ENCODE assay signal across 16 cellular contexts in genomic region chr12:70823182-70823976, GRCh38.
A peak's percentile ranks its signal among the peaks of the same experiment; 100 is the strongest.
DNase-seq lines count a peak whose midpoint lies in the region; ATAC-seq and TF ChIP-seq lines count a peak whose summit lies in the region.
"Had no signal": no experiment of that assay in that cellular context is flagged by ENCODE, and none has a peak within 500 bp of the region (broad histone marks: within the 10 kb centered on the region; RNA-seq: fewer than 3 reads in every experiment).

No MANE protein-coding gene starts in this region.

- intact Hi-C loops in Caco-2 (cut with micrococcal nuclease; ENCODE audit: unreplicated experiment) = loop anchor here (1.0 kb wide), 1 partner anchor 90 kb away; no protein-coding TSS in a partner anchor

- no TSS peak for BruUV-seq in Caco-2 (replicated peaks; lab: Mats Ljungman, UMichigan)

- no peak for TF ChIP-seq CTCF in Caco-2 (IDR thresholded peaks at IDR 0.05; ENCODE audit: insufficient read depth in 1 of 2, low read depth in 1 of 2, low read length in 1 of 2, severe bottlenecking in 1 of 2, unreplicated experiment in 1 of 2)
- peak; percentile 22; the same call in 1 of the 2 replicates for TF ChIP-seq CTCF in LNCAP (IDR thresholded peaks at IDR 0.05)
- no peak for TF ChIP-seq CTCF in neural crest cell (conservative IDR thresholded peaks at IDR 0.05)

- H3K4me3 Mint-ChIP-seq in Caco-2 (ENCODE audit: unreplicated experiment) (no peak overlapping the region), neural crest cell (no peak overlapping the region)
- no peak overlapping the region for H3K4me3 Mint-ChIP-seq in activated T-helper 17 cell treated with anti-CD3 and anti-CD28 coated beads, Interleukin-2, amount 50 U/mL, for 72 hours

- DNase-seq in Caco-2 (no peak), cerebellum (ENCODE audit: low spot score) (peak; percentile 31), neural crest cell (ENCODE audit: low read depth, low spot score) (no peak), NCI-H1048 (lab: John Stamatoyannopoulos, UW) (no peak), T-helper 2 cell (no peak)
- DNase-seq: activated gamma-delta T cell treated with Interleukin-2 at 50 U/mL for 16 hours, DMS79, GOT3, left ventricle myocardium superior, NCI-H187 treated with DMSO at 0.1 percent for 48 hours, NCI-H526 treated with DMSO at 0.1 percent for 48 hours, T-helper 1 cell had no signal

- H3K4me1 Mint-ChIP-seq in Caco-2 (ENCODE audit: low read depth, unreplicated experiment) (peaks cover 34% of the 10 kb centered on the region), neural crest cell (no peaks in the 10 kb centered on the region)
- no peaks in the 10 kb centered on the region for H3K4me1 Mint-ChIP-seq in activated T-helper 17 cell treated with anti-CD3 and anti-CD28 coated beads, Interleukin-2, amount 50 U/mL, for 72 hours

- CTCF ChIA-PET in Caco-2 (lab: Charles Lee) = interaction anchor here (1.9 kb wide), 1 partner anchor 90 kb away, joined by 8 read pairs; no protein-coding TSS in a partner anchor

- H3K36me3 ChIP-seq in Caco-2 (ENCODE audit: control insufficient read depth, insufficient read depth, low read length) = no peaks in the 10 kb centered on the region
- H3K36me3 ChIP-seq: ascending aorta had no signal

- peaks cover 18% of the 10 kb centered on the region for H3K4me1 ChIP-seq in Caco-2
- H3K4me1 ChIP-seq: ascending aorta had no signal

- H3K9me3 Mint-ChIP-seq in Caco-2 (ENCODE audit: unreplicated experiment) = peaks cover 18% of the 10 kb centered on the region
- peaks cover 7% of the 10 kb centered on the region for H3K9me3 Mint-ChIP-seq in neural crest cell
- H3K9me3 Mint-ChIP-seq in activated T-helper 17 cell treated with anti-CD3 and anti-CD28 coated beads, Interleukin-2, amount 50 U/mL, for 72 hours = no peaks in the 10 kb centered on the region

- ATAC-seq in HG03175 (IDR thresholded peaks at IDR 0.05; ENCODE audit: unreplicated experiment) = no peak
- no peak for ATAC-seq in activated T-helper 17 cell treated with anti-CD3 and anti-CD28 coated beads, Interleukin-2, amount 50 U/mL, for 72 hours (replicated peaks)
- ATAC-seq: left ventricle myocardium superior had no signal

- H3K27me3 Mint-ChIP-seq in Caco-2 (ENCODE audit: insufficient read depth, unreplicated experiment) (no peaks in the 10 kb centered on the region), neural crest cell (ENCODE audit: low read depth) (no peaks in the 10 kb centered on the region)
- no peaks in the 10 kb centered on the region for H3K27me3 Mint-ChIP-seq in activated T-helper 17 cell treated with anti-CD3 and anti-CD28 coated beads, Interleukin-2, amount 50 U/mL, for 72 hours

- H3K27me3 ChIP-seq in Caco-2 (replicated peaks; ENCODE audit: control insufficient read depth, insufficient read depth, low read length) = no peaks in the 10 kb centered on the region
- H3K27me3 ChIP-seq: ascending aorta had no signal

- POLR2A ChIA-PET in Caco-2 (lab: Charles Lee) = no interaction called here

- H3K27ac Mint-ChIP-seq in Caco-2 (ENCODE audit: unreplicated experiment) (peak overlapping the region; percentile 43), neural crest cell (ENCODE audit: unreplicated experiment) (peak overlapping the region; percentile 48)
- no peak overlapping the region for H3K27ac Mint-ChIP-seq in activated T-helper 17 cell treated with anti-CD3 and anti-CD28 coated beads, Interleukin-2, amount 50 U/mL, for 72 hours

- H3K4me3 ChIP-seq in Caco-2 (ENCODE audit: low read depth, low read length) = no peak overlapping the region
- H3K4me3 ChIP-seq: ascending aorta had no signal

- H3K36me3 Mint-ChIP-seq in Caco-2 (ENCODE audit: insufficient read depth, unreplicated experiment) (peaks cover 4% of the 10 kb centered on the region), neural crest cell (ENCODE audit: low read depth) (no peaks in the 10 kb centered on the region)
- no peaks in the 10 kb centered on the region for H3K36me3 Mint-ChIP-seq in activated T-helper 17 cell treated with anti-CD3 and anti-CD28 coated beads, Interleukin-2, amount 50 U/mL, for 72 hours (ENCODE audit: low read depth)

- 0 out of 2 replicates have a peak, but pooled peaks cover 5% of the 10 kb centered on the region for H3K9me3 ChIP-seq in Caco-2
- H3K9me3 ChIP-seq: ascending aorta had no signal
